In the genomic region with DNA sequence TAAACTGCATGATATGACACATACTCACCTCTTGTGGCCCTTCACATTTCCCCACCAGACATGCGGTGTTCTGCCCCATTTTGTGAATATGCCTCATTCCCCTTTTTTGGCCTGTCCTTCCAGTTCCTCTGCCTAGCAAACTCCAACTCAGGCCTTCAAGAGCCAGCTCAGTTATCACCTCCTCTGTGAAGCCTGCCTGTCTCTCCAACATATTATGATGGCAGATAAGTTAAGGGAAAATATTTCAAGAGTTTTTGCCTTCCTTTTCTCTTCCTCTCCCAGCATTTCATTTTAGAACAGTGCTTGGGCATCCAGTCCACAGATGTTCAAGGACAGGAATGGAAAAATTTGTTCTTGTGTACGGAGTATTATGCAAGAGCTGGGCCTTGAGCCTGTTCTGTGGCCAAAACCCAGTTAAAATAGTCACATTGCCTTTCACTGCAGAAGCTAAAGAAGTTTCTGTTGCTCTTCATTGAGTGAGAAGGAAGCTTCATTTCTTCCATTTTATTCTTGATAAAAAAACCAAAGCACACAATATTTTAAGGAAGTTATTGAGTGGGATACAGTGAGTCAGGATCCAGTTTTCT, we compare ENCODE assay signal across 12 cellular contexts.
DNase-seq lines count a peak whose midpoint lies in the region; ATAC-seq and TF ChIP-seq lines count a peak whose summit lies in the region.
"Had no signal": no experiment of that assay in that cellular context is flagged by ENCODE, and none has a peak within 500 bp of the region (broad histone marks: within the 10 kb centered on the region; RNA-seq: fewer than 3 reads in every experiment).

No MANE protein-coding gene starts in this region.

- CTCF ChIA-PET in activated CD8-positive, alpha-beta T cell treated with anti-CD3 and anti-CD28 coated beads, Interleukin-2, amount 10 ng/mL, durations not matched to agents 7 days and 5 days (lab: Charles Lee) = no interaction called here

- H3K27me3 ChIP-seq in esophagus squamous epithelium (no peaks in the 10 kb centered on the region), suprapubic skin (no peaks in the 10 kb centered on the region)

- no peak for TF ChIP-seq POLR2A in esophagus squamous epithelium (IDR thresholded peaks at IDR 0.05)
- no peak for TF ChIP-seq POLR2A in suprapubic skin (IDR thresholded peaks at IDR 0.05)

- H3K4me3 Mint-ChIP-seq in activated CD8-positive, alpha-beta T cell treated with anti-CD3 and anti-CD28 coated beads, Interleukin-2, amount 10 ng/mL, durations not matched to agents 7 days and 5 days = no peak overlapping the region

- intact Hi-C loops in esophagus squamous epithelium (cut with DNase I) (no loop called here), mucosa of descending colon (cut with DNase I, micrococcal nuclease) (no loop called here)

- TF ChIP-seq EP300 in suprapubic skin (IDR thresholded peaks at IDR 0.05) = no peak

- H3K9me3 ChIP-seq in esophagus squamous epithelium = no peaks in the 10 kb centered on the region
- H3K9me3 ChIP-seq in mucosa of descending colon = no peaks in the 10 kb centered on the region
- H3K9me3 ChIP-seq in suprapubic skin = no peaks in the 10 kb centered on the region

- H3K9me3 Mint-ChIP-seq in activated CD8-positive, alpha-beta T cell treated with anti-CD3 and anti-CD28 coated beads, Interleukin-2, amount 10 ng/mL, durations not matched to agents 7 days and 5 days (ENCODE audit: insufficient read depth) = no peaks in the 10 kb centered on the region

- H3K27ac ChIP-seq in esophagus squamous epithelium (peak overlapping the region; percentile 21 to 86 (median 76)), suprapubic skin (peak overlapping the region; percentile 47)

- no peaks in the 10 kb centered on the region for H3K4me1 Mint-ChIP-seq in activated CD8-positive, alpha-beta T cell treated with anti-CD3 and anti-CD28 coated beads, Interleukin-2, amount 10 ng/mL, durations not matched to agents 7 days and 5 days (ENCODE audit: low read depth)

- no peak for TF ChIP-seq CTCF in esophagus squamous epithelium (IDR thresholded peaks at IDR 0.05)
- no peak for TF ChIP-seq CTCF in mucosa of descending colon (IDR thresholded peaks at IDR 0.05)
- TF ChIP-seq CTCF in suprapubic skin (IDR thresholded peaks at IDR 0.05) = no peak

- peaks cover 0 to 8% (median 0%) of the 10 kb centered on the region in 3 donors for H3K36me3 ChIP-seq in esophagus squamous epithelium
- H3K36me3 ChIP-seq in mucosa of descending colon (ENCODE audit: low read depth) = no peaks in the 10 kb centered on the region
- H3K36me3 ChIP-seq in suprapubic skin = peaks cover 8% of the 10 kb centered on the region

- DNase-seq in LHCN-M2 (ENCODE audit: low read depth) (peak; percentile 36), esophagus squamous epithelium (lab: John Stamatoyannopoulos, UW) (no peak), mucosa of descending colon (peak in 1 of 3 donors; percentile 19), suprapubic skin (ENCODE audit: low spot score in 2 of 2) (no peak), AG08396 (ENCODE audit: low spot score) (no peak), NCI-H1930 (lab: John Stamatoyannopoulos, UW) (no peak), DMS79 treated with DMSO at 0.1 percent for 48 hours (lab: John Stamatoyannopoulos, UW) (no peak)
- no peak for DNase-seq in activated CD8-positive, alpha-beta T cell treated with anti-CD3 and anti-CD28 coated beads, Interleukin-2, amount 10 ng/mL, durations not matched to agents 7 days and 5 days
- DNase-seq: DMS53, NCI-H146, SIG-M5 had no signal

- H3K36me3 Mint-ChIP-seq in activated CD8-positive, alpha-beta T cell treated with anti-CD3 and anti-CD28 coated beads, Interleukin-2, amount 10 ng/mL, durations not matched to agents 7 days and 5 days (ENCODE audit: low read depth) = peaks cover 2% of the 10 kb centered on the region

- POLR2A ChIA-PET in activated CD8-positive, alpha-beta T cell treated with anti-CD3 and anti-CD28 coated beads, Interleukin-2, amount 10 ng/mL, durations not matched to agents 7 days and 5 days (lab: Charles Lee) = no interaction called here

- H3K27ac Mint-ChIP-seq in activated CD8-positive, alpha-beta T cell treated with anti-CD3 and anti-CD28 coated beads, Interleukin-2, amount 10 ng/mL, durations not matched to agents 7 days and 5 days = no peak overlapping the region

- 54 to 82% methylated on average over 2 of the region's 2 CpGs for WGBS in esophagus squamous epithelium, 2 donors
- WGBS in suprapubic skin = 70% methylated on average over 2 of the region's 2 CpGs

- H3K4me3 ChIP-seq in esophagus squamous epithelium (no peak overlapping the region), mucosa of descending colon (no peak overlapping the region), suprapubic skin (no peak overlapping the region)

- H3K27me3 Mint-ChIP-seq in activated CD8-positive, alpha-beta T cell treated with anti-CD3 and anti-CD28 coated beads, Interleukin-2, amount 10 ng/mL, durations not matched to agents 7 days and 5 days (ENCODE audit: low read depth) = no peaks in the 10 kb centered on the region

- H3K4me1 ChIP-seq in esophagus squamous epithelium (peaks cover 0 to 57% (median 40%) of the 10 kb centered on the region in 3 donors), mucosa of descending colon (ENCODE audit: low read depth) (no peaks in the 10 kb centered on the region), suprapubic skin (peaks cover 37% of the 10 kb centered on the region)

- ATAC-seq in mucosa of descending colon = peak; percentile 38
- no peak for ATAC-seq in activated CD8-positive, alpha-beta T cell treated with anti-CD3 and anti-CD28 coated beads, Interleukin-2, amount 10 ng/mL, durations not matched to agents 7 days and 5 days
- ATAC-seq: HCT116 had no signal
